Comparison of ENCODE assay signal across 11 cellular contexts in the genomic region with DNA sequence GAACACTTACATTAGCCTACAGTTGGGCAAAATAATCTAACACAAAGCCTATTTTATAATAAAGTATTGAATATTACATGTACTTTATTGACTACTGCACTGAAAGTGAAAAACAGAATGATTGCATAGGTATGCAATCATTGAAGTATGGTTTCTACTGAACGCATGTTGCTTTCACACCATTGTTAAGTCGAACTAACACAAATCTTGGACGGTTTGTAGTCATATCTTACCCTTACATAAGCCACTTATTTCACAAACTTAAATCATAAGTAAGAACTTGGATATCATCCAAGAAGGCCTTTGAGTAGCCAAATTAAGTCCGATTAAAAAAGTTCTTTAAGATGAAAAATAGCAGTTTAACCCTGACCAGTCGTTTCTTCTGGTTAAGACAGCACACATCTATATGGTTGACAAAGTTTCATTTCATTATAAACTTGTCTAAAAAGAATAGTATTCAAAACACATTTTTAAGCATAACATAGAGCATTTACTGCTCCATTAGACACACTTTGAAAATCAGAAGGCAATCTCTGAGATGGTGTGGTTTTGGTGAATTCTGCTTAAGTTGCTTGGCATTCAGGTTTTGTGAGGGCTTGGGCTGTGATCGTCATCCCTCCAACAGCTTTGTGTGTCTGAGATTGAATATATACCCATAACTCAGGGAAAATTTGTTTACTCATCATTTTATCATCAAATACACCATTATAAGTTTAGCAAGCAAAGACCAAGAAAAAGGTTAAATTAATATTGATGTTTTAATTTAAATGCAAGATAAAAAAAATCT.
DNase-seq lines count a peak whose midpoint lies in the region; ATAC-seq and TF ChIP-seq lines count a peak whose summit lies in the region.
"Had no signal": no experiment of that assay in that cellular context is flagged by ENCODE, and none has a peak within 500 bp of the region (broad histone marks: within the 10 kb centered on the region; RNA-seq: fewer than 3 reads in every experiment).

No MANE protein-coding gene starts in this region.

- TF ChIP-seq CTCF in cardiac muscle cell (IDR thresholded peaks at IDR 0.05; ENCODE audit: low read depth, low read length) (no peak), SK-N-SH (IDR thresholded peaks at IDR 0.05) (no peak), spleen (IDR thresholded peaks at IDR 0.05 in 8 of 11, conservative IDR thresholded peaks at IDR 0.05 in 3 of 11) (no peak)

- no peak for ATAC-seq in left ventricle myocardium superior
- ATAC-seq in GM21786 (IDR thresholded peaks at IDR 0.05; ENCODE audit: unreplicated experiment): no peak

- no peaks in the 10 kb centered on the region for H3K79me2 ChIP-seq in SK-N-SH (ENCODE audit: insufficient read depth)

- no peaks in the 10 kb centered on the region for H3K36me3 ChIP-seq in cardiac muscle cell
- no peaks in the 10 kb centered on the region for H3K36me3 ChIP-seq in SK-N-SH (replicated peaks in 1 of 2; ENCODE audit: control insufficient read depth in 1 of 2, insufficient read depth in 2 of 2, low read length in 1 of 2)
- H3K36me3 ChIP-seq in spleen: no peaks in the 10 kb centered on the region
- H3K36me3 ChIP-seq: HAP-1 had no signal

- 0 out of 4 replicates have a peak, but pooled peaks of 1 of the 2 experiments have one; percentile 27 for TF ChIP-seq EP300 in SK-N-SH (IDR thresholded peaks at IDR 0.05; ENCODE audit: borderline replicate concordance in 1 of 2, low read depth in 1 of 2, low read length in 1 of 2)

- TF ChIP-seq POLR2A in spleen (IDR thresholded peaks at IDR 0.05): no peak

- H3K4me3 ChIP-seq in cardiac muscle cell (no peak overlapping the region), SK-N-SH (ENCODE audit: low read depth in 2 of 2, low read length in 1 of 2) (no peak overlapping the region), spleen (peak overlapping the region in 1 of 8 donors; percentile 40)
- H3K4me3 ChIP-seq: HAP-1 had no signal

- H3K9me2 ChIP-seq in SK-N-SH: no peaks in the 10 kb centered on the region

- no peaks in the 10 kb centered on the region for H4K20me1 ChIP-seq in SK-N-SH (ENCODE audit: insufficient read depth)

- no peak overlapping the region for H2AFZ ChIP-seq in SK-N-SH (ENCODE audit: low read depth)

- CTCF ChIA-PET in SK-N-SH (lab: Yijun Ruan, JAX): no interaction called here

- TF ChIP-seq RAD21 in SK-N-SH (IDR thresholded peaks at IDR 0.05; ENCODE audit: low read length): no peak

- POLR2A ChIA-PET in SK-N-SH (lab: Yijun Ruan, JAX): no interaction called here

- H3K27me3 ChIP-seq in cardiac muscle cell (no peaks in the 10 kb centered on the region), SK-N-SH (ENCODE audit: insufficient read depth) (no peaks in the 10 kb centered on the region), spleen (replicated peaks in 1 of 7) (no peaks in the 10 kb centered on the region)

- intact Hi-C loops in left ventricle myocardium superior (cut with micrococcal nuclease): no loop called here
- intact Hi-C loops in spleen (cut with DNase I; ENCODE audit: low total_unique reads): no loop called here

- H3K4me1 ChIP-seq in cardiac muscle cell (ENCODE audit: low read depth) (peaks cover 56% of the 10 kb centered on the region), SK-N-SH (ENCODE audit: control insufficient read depth in 1 of 2, insufficient read depth in 2 of 2, low read depth in 1 of 2, low read length in 1 of 2) (peaks cover 10 to 53% of the 10 kb centered on the region in 2 experiments), spleen (peaks cover 43 to 82% (median 65%) of the 10 kb centered on the region in 6 donors)
- H3K4me1 ChIP-seq: HAP-1 had no signal

- H3K4me2 ChIP-seq in SK-N-SH: peak overlapping the region; percentile 29

- WGBS in SK-N-SH (ENCODE audit: low lambda C conversion rate): 35% methylated on average over 6 of the region's 6 CpGs
- WGBS in spleen, 5 donors: 49 to 68% (median 59%) methylated on average over 6 of the region's 6 CpGs

- DNase-seq in cardiac muscle cell (ENCODE audit: low read depth in 1 of 2, low spot score in 1 of 2) (peak in 1 of 2 donors; percentile 87), left ventricle myocardium superior (no peak), SK-N-SH (no peak), fibroblast of gingiva (ENCODE audit: low read depth) (peak; percentile 11), spleen (no peak), HT-29 (ENCODE audit: low spot score) (no peak), NCI-H69 (lab: John Stamatoyannopoulos, UW) (no peak)
- DNase-seq: activated CD8-positive, alpha-beta memory T cell treated with anti-CD3 and anti-CD28 coated beads for 24 hours; DMS79 treated with DMSO at 0.1 percent for 48 hours had no signal

- H3K9ac ChIP-seq in SK-N-SH: peak overlapping the region; percentile 60

- H3K27ac ChIP-seq in cardiac muscle cell (peak overlapping the region; percentile 90), SK-N-SH (ENCODE audit: low read depth in 2 of 2, low read length in 1 of 2) (peak overlapping the region; percentile 80 to 96; a peak in 3 of 4 replicates), spleen (peak overlapping the region in 7 of 8 donors; percentile 41 to 85 (median 67))

- no peaks in the 10 kb centered on the region for H3K9me3 ChIP-seq in cardiac muscle cell (ENCODE audit: low read depth)
- no peaks in the 10 kb centered on the region for H3K9me3 ChIP-seq in SK-N-SH
- no peaks in the 10 kb centered on the region for H3K9me3 ChIP-seq in spleen
- H3K9me3 ChIP-seq: HAP-1 had no signal

- H3F3A ChIP-seq in SK-N-SH (replicated peaks; ENCODE audit: insufficient read depth): peaks cover 41% of the 10 kb centered on the region

TF ChIP-seq in SK-N-SH, 30 proteins besides CTCF, POLR2A, EP300 and RAD21:
- peak; percentile 19; the same call in 1 of the 2 replicates for TF ChIP-seq TCF12 (IDR thresholded peaks at IDR 0.05)
- TF ChIP-seq TEAD4 (IDR thresholded peaks at IDR 0.05; ENCODE audit: borderline replicate concordance, insufficient read depth): no peak
- no peak for TF ChIP-seq RCOR1 (IDR thresholded peaks at IDR 0.05; ENCODE audit: low read length)
- peak; percentile 42; the same call in 1 of the 2 replicates for TF ChIP-seq NFIC (IDR thresholded peaks at IDR 0.05; ENCODE audit: borderline replicate concordance)
